9 cellular contexts compared by ENCODE assay signal in genomic region chr2:170820647-170821630, GRCh38. TPM values are rescaled to one million over a fixed set of nuclear protein-coding genes. Genes with fewer than 3 reads are reported as not detected.
DNase-seq lines count a peak whose midpoint lies in the region; ATAC-seq and TF ChIP-seq lines count a peak whose summit lies in the region.
"Had no signal": no experiment of that assay in that cellular context is flagged by ENCODE, and none has a peak within 500 bp of the region (broad histone marks: within the 10 kb centered on the region; RNA-seq: fewer than 3 reads in every experiment).

No MANE protein-coding gene starts in this region.

- no peak overlapping the region for H3K23ac ChIP-seq in trophoblast cell (ENCODE audit: low read length)

- H3K4me3 Mint-ChIP-seq in dendritic cell treated with granulocyte-macrophage colony-stimulating factor and Interleukin-4, amounts not matched to agents 40 ng/mL and 50 ng/mL, for 4 days: peak overlapping the region; percentile 30
- H3K4me3 Mint-ChIP-seq in chondrocyte (ENCODE audit: unreplicated experiment): no peak overlapping the region

- TF ChIP-seq CTCF in chondrocyte (IDR thresholded peaks at IDR 0.05): no peak

- no CpG with 5 or more reads among the region's 23 CpGs for WGBS in trophoblast cell (ENCODE audit: extremely low coverage, insufficient coverage, insufficient read length)

- H4K8ac ChIP-seq in trophoblast cell (ENCODE audit: low read depth, low read length): no peak overlapping the region

- peaks cover 95% of the 10 kb centered on the region for H3K27me3 Mint-ChIP-seq in dendritic cell treated with granulocyte-macrophage colony-stimulating factor and Interleukin-4, amounts not matched to agents 40 ng/mL and 50 ng/mL, for 4 days
- H3K27me3 Mint-ChIP-seq in chondrocyte (ENCODE audit: low read depth): peaks cover 82% of the 10 kb centered on the region

- intact Hi-C loops in dendritic cell treated with granulocyte-macrophage colony-stimulating factor and Interleukin-4, amounts not matched to agents 40 ng/mL and 50 ng/mL, for 4 days (cut with micrococcal nuclease): no loop called here

- H3K14ac ChIP-seq in trophoblast cell (ENCODE audit: low read length): no peak overlapping the region

- H2AK5ac ChIP-seq in trophoblast cell (ENCODE audit: low read length): no peak overlapping the region

- no peak overlapping the region for H2BK120ac ChIP-seq in trophoblast cell (ENCODE audit: insufficient read depth, low read length, poor library complexity)

- H3K4me1 ChIP-seq in HUES6 (ENCODE audit: control insufficient read depth, insufficient read depth, low read length) (peaks cover 47% of the 10 kb centered on the region), trophoblast cell (ENCODE audit: control insufficient read depth in 1 of 2, insufficient read depth in 2 of 2, low read length in 2 of 2) (peaks cover 37 to 38% of the 10 kb centered on the region in 2 experiments)

- no peak overlapping the region for H2BK5ac ChIP-seq in trophoblast cell (ENCODE audit: low read depth, low read length, poor library complexity)

- no peak overlapping the region for H3K27ac ChIP-seq in HUES6 (ENCODE audit: low read depth, low read length)
- H3K27ac ChIP-seq in trophoblast cell (ENCODE audit: low read depth, low read length): no peak overlapping the region

- no peak overlapping the region for H2BK12ac ChIP-seq in trophoblast cell (ENCODE audit: low read length)

- no peaks in the 10 kb centered on the region for H3K9me3 Mint-ChIP-seq in dendritic cell treated with granulocyte-macrophage colony-stimulating factor and Interleukin-4, amounts not matched to agents 40 ng/mL and 50 ng/mL, for 4 days
- H3K9me3 Mint-ChIP-seq in chondrocyte (ENCODE audit: low read depth): no peaks in the 10 kb centered on the region

- H3K36me3 ChIP-seq in HUES6 (ENCODE audit: control insufficient read depth, insufficient read depth, low read length) (peaks cover 11% of the 10 kb centered on the region; the same call in 1 of the 2 replicates), trophoblast cell (ENCODE audit: control insufficient read depth in 1 of 2, insufficient read depth in 2 of 2, low read length in 2 of 2) (no peaks in the 10 kb centered on the region)

- H3K4me1 Mint-ChIP-seq in dendritic cell treated with granulocyte-macrophage colony-stimulating factor and Interleukin-4, amounts not matched to agents 40 ng/mL and 50 ng/mL, for 4 days (ENCODE audit: low read depth): peaks cover 58% of the 10 kb centered on the region
- H3K4me1 Mint-ChIP-seq in chondrocyte (ENCODE audit: low read depth): peaks cover 45% of the 10 kb centered on the region

- H3K27ac Mint-ChIP-seq in dendritic cell treated with granulocyte-macrophage colony-stimulating factor and Interleukin-4, amounts not matched to agents 40 ng/mL and 50 ng/mL, for 4 days: no peak overlapping the region
- no peak overlapping the region for H3K27ac Mint-ChIP-seq in chondrocyte (ENCODE audit: unreplicated experiment)

- no peaks in the 10 kb centered on the region for H3K79me1 ChIP-seq in trophoblast cell (ENCODE audit: low read length)

- no peak overlapping the region for H3K18ac ChIP-seq in trophoblast cell (ENCODE audit: low read length)

- H2AFZ ChIP-seq in trophoblast cell (ENCODE audit: insufficient read depth, low read length, poor library complexity): no peak overlapping the region

- H3K79me2 ChIP-seq in trophoblast cell (ENCODE audit: control insufficient read depth, insufficient read depth, low read length, poor library complexity): no peaks in the 10 kb centered on the region

- DNase-seq in trophoblast cell (no peak), chondrocyte (ENCODE audit: low spot score) (no peak), GF-D8 (lab: John Stamatoyannopoulos, UW) (no peak)
- DNase-seq: OCI-M1 had no signal

- peak overlapping the region; percentile 20 for H3K4me2 ChIP-seq in trophoblast cell (ENCODE audit: low read length)

- H3K4ac ChIP-seq in trophoblast cell (ENCODE audit: low read depth, low read length): no peak overlapping the region

- H3K9me3 ChIP-seq in HUES6 (ENCODE audit: control insufficient read depth, insufficient read depth, low read depth, low read length): no peaks in the 10 kb centered on the region
- peaks cover 8% of the 10 kb centered on the region for H3K9me3 ChIP-seq in trophoblast cell (ENCODE audit: insufficient read depth, low read depth, low read length)

- no peak overlapping the region for H4K91ac ChIP-seq in trophoblast cell (ENCODE audit: low read depth, low read length)

- no peaks in the 10 kb centered on the region for H3K36me3 Mint-ChIP-seq in dendritic cell treated with granulocyte-macrophage colony-stimulating factor and Interleukin-4, amounts not matched to agents 40 ng/mL and 50 ng/mL, for 4 days (ENCODE audit: low read depth)
- H3K36me3 Mint-ChIP-seq in chondrocyte (ENCODE audit: low read depth): no peaks in the 10 kb centered on the region

- H3K9ac ChIP-seq in HUES6 (ENCODE audit: low read length): no peak overlapping the region
- no peak overlapping the region for H3K9ac ChIP-seq in trophoblast cell (ENCODE audit: low read length)

- H4K12ac ChIP-seq in trophoblast cell (ENCODE audit: low read depth, low read length): no peak overlapping the region

- peaks cover 95% of the 10 kb centered on the region for H3K27me3 ChIP-seq in HUES6 (ENCODE audit: control insufficient read depth, insufficient read depth, low read length)
- peaks cover 85% of the 10 kb centered on the region for H3K27me3 ChIP-seq in trophoblast cell (ENCODE audit: insufficient read depth, low read length)

- ATAC-seq in GM18861 (IDR thresholded peaks at IDR 0.05; ENCODE audit: unreplicated experiment) (peak; percentile 51), GM19395 (IDR thresholded peaks at IDR 0.05; ENCODE audit: unreplicated experiment) (no peak), HG03139 (IDR thresholded peaks at IDR 0.05; ENCODE audit: unreplicated experiment) (no peak)

- H3K4me3 ChIP-seq in HUES6 (ENCODE audit: low read depth, low read length) (peak overlapping the region; percentile 61), trophoblast cell (ENCODE audit: low read depth, low read length) (no peak overlapping the region)

RNA-seq across cellular contexts. Expression of gene GAD1, which starts 4.3 kb away (rescaled TPM):
- polyA plus RNA-seq in trophoblast cell (2013): 0.44 and 0.51 TPM in 2 replicates
- not detected in 3 replicates for total RNA-seq in chondrocyte

RNA-seq across cellular contexts. Expression of gene ERICH2, which starts 50.8 kb away (rescaled TPM):
- polyA plus RNA-seq in trophoblast cell (2013): 0.21 and 0.45 TPM in 2 replicates
- total RNA-seq in chondrocyte: 2.1 to 2.6 TPM in 2 of 3 replicates, not detected in the other
